Comparison of ENCODE assay signal across 19 cellular contexts in the genomic region with DNA sequence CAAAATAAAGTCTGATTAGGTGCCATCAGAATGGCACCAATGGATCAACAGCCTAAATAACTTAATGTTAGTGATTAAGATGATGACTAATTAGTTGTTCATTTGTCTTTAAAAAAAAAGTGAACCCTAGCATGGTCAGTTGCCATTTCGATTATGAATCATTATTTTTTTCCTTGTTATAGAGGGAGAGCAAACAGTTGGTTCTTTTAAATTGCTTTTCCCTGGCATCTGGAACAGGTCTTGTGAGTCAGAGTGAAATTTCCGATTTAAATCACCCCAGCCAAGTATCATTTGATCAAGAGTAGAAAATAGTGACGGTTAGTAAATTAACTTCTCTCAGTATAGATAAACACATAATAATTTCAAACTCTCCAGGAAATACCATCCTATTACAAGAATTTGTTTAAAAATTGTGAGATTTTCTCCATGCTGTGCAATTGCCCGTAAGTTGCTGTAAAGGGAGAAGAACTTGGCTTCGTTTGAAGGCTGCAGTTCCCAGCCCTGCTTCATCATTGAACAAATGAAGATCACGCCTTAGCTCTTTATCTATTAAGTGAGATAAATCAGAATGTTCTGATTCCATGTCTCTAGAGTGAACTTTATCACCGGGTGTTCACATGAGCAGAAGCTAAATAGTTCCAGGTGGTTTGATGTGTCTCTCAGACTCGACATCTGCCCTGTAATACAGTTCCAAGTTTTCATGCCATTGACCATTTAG.
A peak's percentile ranks its signal among the peaks of the same experiment; 100 is the strongest.
DNase-seq lines count a peak whose midpoint lies in the region; FAIRE-seq and TF ChIP-seq lines count a peak whose summit lies in the region.
"Had no signal": no experiment of that assay in that cellular context is flagged by ENCODE, and none has a peak within 500 bp of the region (broad histone marks: within the 10 kb centered on the region; RNA-seq: fewer than 3 reads in every experiment).

No MANE protein-coding gene starts in this region.

- H3K36me3 ChIP-seq in adipocyte (ENCODE audit: control insufficient read depth, insufficient read depth, low read length, severe bottlenecking) (no peaks in the 10 kb centered on the region), keratinocyte (ENCODE audit: control insufficient read depth in 2 of 2, extremely low read depth in 1 of 2, insufficient read depth in 2 of 2, low read length in 2 of 2) (no peaks in the 10 kb centered on the region), esophagus squamous epithelium (no peaks in the 10 kb centered on the region)

- TF ChIP-seq POLR2A in esophagus squamous epithelium (IDR thresholded peaks at IDR 0.05) = no peak

- DNase-seq in Daoy (ENCODE audit: low read depth) (peak; percentile 2), M059J (ENCODE audit: low read depth) (peak; percentile 55), adipocyte (ENCODE audit: low read depth) (no peak), keratinocyte (ENCODE audit: low read depth, low spot score) (peak; percentile 40), GM19240 (ENCODE audit: insufficient read length, low spot score) (no peak), NCI-H1105 (lab: John Stamatoyannopoulos, UW) (no peak), esophagus squamous epithelium (lab: John Stamatoyannopoulos, UW) (no peak), RCC 7860 (ENCODE audit: low spot score) (no peak)
- DNase-seq: ACHN; Calu3; CD4-positive, CD25-positive, alpha-beta regulatory T cell; DMS79; NCI-H2029 treated with DMSO at 0.1 percent for 48 hours; NCI-H526 treated with DMSO at 0.1 percent for 48 hours; SW 1271 had no signal

- FAIRE-seq in keratinocyte (lab: Jason Lieb, UNC) (peak; percentile 48), RCC 7860 (lab: Jason Lieb, UNC) (no peak)
- FAIRE-seq: G401.6, GM12892 had no signal

- no peaks in the 10 kb centered on the region for H4K20me1 ChIP-seq in keratinocyte (ENCODE audit: control insufficient read depth, extremely low read depth, insufficient read depth, low read length)

- WGBS in esophagus squamous epithelium, 2 donors = 26 to 48% methylated on average over 8 of the region's 8 CpGs

- H3K27me3 ChIP-seq in adipocyte (replicated peaks; ENCODE audit: control insufficient read depth, insufficient read depth, low read length) (no peaks in the 10 kb centered on the region), keratinocyte (ENCODE audit: control insufficient read depth, extremely low read depth, insufficient read depth, low read length) (no peaks in the 10 kb centered on the region), esophagus squamous epithelium (no peaks in the 10 kb centered on the region)

- H3K4me1 ChIP-seq in adipocyte (ENCODE audit: control insufficient read depth, insufficient read depth, low read length) (peaks cover 11% of the 10 kb centered on the region), keratinocyte (ENCODE audit: control insufficient read depth, extremely low read depth, insufficient read depth, low read length) (peaks cover 6% of the 10 kb centered on the region), esophagus squamous epithelium (peaks cover 0 to 14% (median 6%) of the 10 kb centered on the region in 3 donors)

- no peak overlapping the region for H3K4me2 ChIP-seq in keratinocyte (ENCODE audit: control insufficient read depth, extremely low read depth, insufficient read depth, low read depth, low read length)
- H3K4me2 ChIP-seq: GM23338 had no signal

- no peak for TF ChIP-seq CTCF in keratinocyte (optimal IDR thresholded peaks at IDR 0.05 in 1 of 3, IDR thresholded peaks at IDR 0.05 in 1 of 3, conservative IDR thresholded peaks at IDR 0.05 in 1 of 3; ENCODE audit: extremely low read depth in 1 of 3, insufficient read depth in 2 of 3, low read length in 3 of 3)
- TF ChIP-seq CTCF in esophagus squamous epithelium (IDR thresholded peaks at IDR 0.05) = no peak

- intact Hi-C loops in esophagus squamous epithelium (cut with DNase I) = no loop called here

- H3K79me2 ChIP-seq in keratinocyte (ENCODE audit: control insufficient read depth, insufficient read depth, low read length) = no peaks in the 10 kb centered on the region

- H3K9me1 ChIP-seq in keratinocyte (ENCODE audit: control insufficient read depth, extremely low read depth, insufficient read depth, low read length) = no peaks in the 10 kb centered on the region

- peak overlapping the region; percentile 23 for H3K27ac ChIP-seq in keratinocyte (ENCODE audit: control insufficient read depth, insufficient read depth, low read length)
- no peak overlapping the region for H3K27ac ChIP-seq in esophagus squamous epithelium
- H3K27ac ChIP-seq: HL-60 had no signal

- H3K4me3 ChIP-seq in adipocyte (ENCODE audit: low read length) (peak overlapping the region; percentile 46), keratinocyte (ENCODE audit: control insufficient read depth in 2 of 3, extremely low read depth in 1 of 3, insufficient read depth in 2 of 3, low read depth in 1 of 3, low read length in 3 of 3) (no peak overlapping the region), esophagus squamous epithelium (no peak overlapping the region)
- H3K4me3 ChIP-seq: GM23338 had no signal

- H3K9ac ChIP-seq in adipocyte (ENCODE audit: low read length) = peak overlapping the region; percentile 41
- no peak overlapping the region for H3K9ac ChIP-seq in keratinocyte (ENCODE audit: control insufficient read depth, extremely low read depth, insufficient read depth, low read length)

- dilution Hi-C loops in keratinocyte (cut with MboI; ENCODE audit: extremely low pct_ligation_motif_present, low sequenced_read_pairs) = no loop called here

- H2AFZ ChIP-seq in keratinocyte (ENCODE audit: control insufficient read depth, low read length) = no peak overlapping the region
- H2AFZ ChIP-seq: GM23338 had no signal

- peaks cover 18% of the 10 kb centered on the region for H3K9me3 ChIP-seq in adipocyte (ENCODE audit: control insufficient read depth, low read length)
- H3K9me3 ChIP-seq in keratinocyte (ENCODE audit: control insufficient read depth, low read depth, low read length) = no peaks in the 10 kb centered on the region
- H3K9me3 ChIP-seq in esophagus squamous epithelium = peaks cover 0 to 4% (median 0%) of the 10 kb centered on the region in 3 donors

Comparison
In these comparisons a context has a peak if more than half of its experiments do, and no peak if none do; other contexts are left out.
1. DNase-seq: peak in Daoy (single experiment), M059J (single experiment) and keratinocyte (single experiment); none in adipocyte (single experiment), GM19240 (single experiment), NCI-H1105 (single experiment), esophagus squamous epithelium (single experiment) and RCC 7860 (single experiment).